Comparison of ENCODE assay signal across 8 cellular contexts in genomic region chr1:150877220-150877516, GRCh38. TPM values are rescaled to one million over a fixed set of nuclear protein-coding genes. Genes with fewer than 3 reads are reported as not detected.
DNase-seq lines count a peak whose midpoint lies in the region; ATAC-seq and TF ChIP-seq lines count a peak whose summit lies in the region.

No MANE protein-coding gene starts in this region.

- no peak overlapping the region for H2BK5ac ChIP-seq in mesenchymal stem cell (ENCODE audit: low read depth, low read length, poor library complexity, severe bottlenecking)

- H3K9me3 ChIP-seq in mesenchymal stem cell (ENCODE audit: control insufficient read depth, low read length): no peaks in the 10 kb centered on the region

- H3K4me1 Mint-ChIP-seq in HFFc6 (ENCODE audit: low read depth): peaks cover 52% of the 10 kb centered on the region

- no peak overlapping the region for H3K14ac ChIP-seq in mesenchymal stem cell (ENCODE audit: low read length in 2 of 2)

- no peaks in the 10 kb centered on the region for H3K27me3 ChIP-seq in mesenchymal stem cell (ENCODE audit: control insufficient read depth in 1 of 2, insufficient read depth in 1 of 2, low read length in 2 of 2)

- peak overlapping the region; percentile 72 for H3K9ac ChIP-seq in mesenchymal stem cell (ENCODE audit: low read length)

- no peaks in the 10 kb centered on the region for H3K27me3 Mint-ChIP-seq in HFFc6 (ENCODE audit: insufficient read depth)

- peak overlapping the region; percentile 98 for H3K4me3 Mint-ChIP-seq in HFFc6

- no peak overlapping the region for H2AK5ac ChIP-seq in mesenchymal stem cell (ENCODE audit: low read length, severe bottlenecking)

- H3K4me3 ChIP-seq in mesenchymal stem cell (ENCODE audit: insufficient read depth in 1 of 2, low read depth in 1 of 2, low read length in 2 of 2): no peak overlapping the region

- no peak overlapping the region for H3K23ac ChIP-seq in mesenchymal stem cell (ENCODE audit: low read length in 2 of 2)

- peaks cover 4% of the 10 kb centered on the region for H3K4me1 ChIP-seq in mesenchymal stem cell (ENCODE audit: control insufficient read depth, insufficient read depth, low read depth, low read length)

- H3K27ac ChIP-seq in angular gyrus (ENCODE audit: low read depth, low read length) (peak overlapping the region; percentile 88), mesenchymal stem cell (ENCODE audit: low read length, poor library complexity, severe bottlenecking) (no peak overlapping the region)

- H3K4me2 ChIP-seq in mesenchymal stem cell (ENCODE audit: low read length, poor library complexity, severe bottlenecking): no peak overlapping the region

- H3K27ac Mint-ChIP-seq in HFFc6: peak overlapping the region; percentile 88

- no peaks in the 10 kb centered on the region for H3K9me3 Mint-ChIP-seq in HFFc6

- no peak for TF ChIP-seq CTCF in HFFc6 (IDR thresholded peaks at IDR 0.05)

- H2BK15ac ChIP-seq in mesenchymal stem cell (ENCODE audit: low read depth, poor library complexity, severe bottlenecking): no peak overlapping the region

- peak; percentile 19 for DNase-seq in A172 (ENCODE audit: low spot score)
- no peak for DNase-seq in HFFc6
- DNase-seq in mesenchymal stem cell: no peak
- no peak for DNase-seq in NCI-H2029 treated with DMSO at 0.1 percent for 48 hours (lab: John Stamatoyannopoulos, UW)
- DNase-seq in posterior vena cava (ENCODE audit: low spot score): no peak
- DNase-seq in DMS79 (lab: John Stamatoyannopoulos, UW): no peak

- no peak overlapping the region for H2BK120ac ChIP-seq in mesenchymal stem cell (ENCODE audit: low read depth, low read length)

- H3K79me1 ChIP-seq in mesenchymal stem cell (replicated peaks; ENCODE audit: low read length, poor library complexity, severe bottlenecking): no peaks in the 10 kb centered on the region

- no peak overlapping the region for H4K8ac ChIP-seq in mesenchymal stem cell (ENCODE audit: low read length)

- no peak overlapping the region for H2BK12ac ChIP-seq in mesenchymal stem cell (ENCODE audit: low read length in 2 of 2)

- 98% methylated on average over 7 of the region's 7 CpGs for WGBS in mesenchymal stem cell

- no peak overlapping the region for H4K91ac ChIP-seq in mesenchymal stem cell (ENCODE audit: low read length)

- H3K18ac ChIP-seq in mesenchymal stem cell (ENCODE audit: low read depth in 1 of 2, low read length in 2 of 2): peak overlapping the region in 1 of 2 experiments; percentile 40

- peaks cover 3 to 12% of the 10 kb centered on the region in 2 experiments for H3K36me3 ChIP-seq in mesenchymal stem cell (ENCODE audit: control insufficient read depth in 1 of 2, insufficient read depth in 2 of 2, low read depth in 1 of 2, low read length in 2 of 2)

- intact Hi-C loops in posterior vena cava (cut with DNase I): no loop called here

- no peak overlapping the region for H3K4ac ChIP-seq in mesenchymal stem cell (ENCODE audit: low read depth in 1 of 2, low read length in 2 of 2)

- H3K36me3 Mint-ChIP-seq in HFFc6 (ENCODE audit: low read depth): peaks cover 5% of the 10 kb centered on the region; the same call in 1 of the 2 replicates

- no peak for ATAC-seq in GM21529 (IDR thresholded peaks at IDR 0.05; ENCODE audit: unreplicated experiment)

- no peak overlapping the region for H2AFZ ChIP-seq in mesenchymal stem cell (ENCODE audit: low read depth, low read length)

RNA-seq across cellular contexts. Expression of gene ARNT, which starts 0.8 kb away (rescaled TPM):
- 36.3 and 39.0 TPM in 2 replicates for total RNA-seq in A172 (2014; rRNA removed; shearing (Covaris generic))
- total RNA-seq in HFFc6 (2021; fragmentation: NEBNext Ultra II Directional; extraction: Animal tissue kit (Norgen Biotek cat#: 25700)): 10 to 100 TPM; 21.7 to 28.0 (median 25.2) TPM
- 19.6 TPM for polyA plus RNA-seq in mesenchymal stem cell (2013, experiment 1 of 2)
- polyA plus RNA-seq in mesenchymal stem cell (2013, experiment 2 of 2): 18.3 TPM
- total RNA-seq in posterior vena cava: 10 to 100 TPM; 47.3 to 51.2 TPM

RNA-seq across cellular contexts. Expression of gene CTXND2, which starts 9.8 kb away (rescaled TPM):
- total RNA-seq in A172 (2014; rRNA removed; shearing (Covaris generic)): not detected in 2 replicates
- total RNA-seq in HFFc6 (2021; fragmentation: NEBNext Ultra II Directional; extraction: Animal tissue kit (Norgen Biotek cat#: 25700)): not detected
- polyA plus RNA-seq in mesenchymal stem cell (2013, experiment 1 of 2): not detected
- polyA plus RNA-seq in mesenchymal stem cell (2013, experiment 2 of 2): not detected
- not detected for total RNA-seq in posterior vena cava

RNA-seq across cellular contexts. Expression of gene SETDB1, which starts 49.0 kb away (rescaled TPM):
- 55.4 and 56.8 TPM in 2 replicates for total RNA-seq in A172 (2014; rRNA removed; shearing (Covaris generic))
- 10 to 100 TPM; 21.0 to 25.7 (median 23.4) TPM for total RNA-seq in HFFc6 (2021; fragmentation: NEBNext Ultra II Directional; extraction: Animal tissue kit (Norgen Biotek cat#: 25700))
- polyA plus RNA-seq in mesenchymal stem cell (2013, experiment 1 of 2): 18.7 TPM
- 17.7 TPM for polyA plus RNA-seq in mesenchymal stem cell (2013, experiment 2 of 2)
- 10 to 100 TPM; 26.4 to 26.8 TPM for total RNA-seq in posterior vena cava
